12 cellular contexts compared by ENCODE assay signal in genomic region chr2:25401307-25402021, GRCh38. TPM values are rescaled to one million over a fixed set of nuclear protein-coding genes. Genes with fewer than 3 reads are reported as not detected.
DNase-seq lines count a peak whose midpoint lies in the region; ATAC-seq, FAIRE-seq and TF ChIP-seq lines count a peak whose summit lies in the region.
"Had no signal": no experiment of that assay in that cellular context is flagged by ENCODE, and none has a peak within 500 bp of the region (broad histone marks: within the 10 kb centered on the region; RNA-seq: fewer than 3 reads in every experiment).

No MANE protein-coding gene starts in this region.

- no peak overlapping the region for H2AFZ ChIP-seq in hepatocyte
- H2AFZ ChIP-seq in HepG2 (ENCODE audit: low read length) = no peak overlapping the region

- 84% methylated on average over 7 of the region's 7 CpGs for WGBS in hepatocyte (ENCODE audit: low lambda C conversion rate, missing lambda C conversion rate)
- WGBS in HepG2 (ENCODE audit: low lambda C conversion rate) = 87% methylated on average over 7 of the region's 7 CpGs

- H3K4me3 ChIP-seq in hepatocyte (no peak overlapping the region), HepG2 (replicated peaks in 1 of 3; ENCODE audit: insufficient read depth in 1 of 3, low read depth in 2 of 3, low read length in 3 of 3) (no peak overlapping the region), BE2C (ENCODE audit: low read depth, low read length) (no peak overlapping the region)
- H3K4me3 ChIP-seq: esophagus squamous epithelium, K562 had no signal

- intact Hi-C loops in HepG2 (cut with micrococcal nuclease; ENCODE audit: unreplicated experiment) = no loop called here

- TF ChIP-seq CTCF in hepatocyte (IDR thresholded peaks at IDR 0.05; ENCODE audit: poor library complexity) (no peak), HepG2 (CRISPR knock-in tag; IDR thresholded peaks at IDR 0.05) (no peak), BE2C (IDR thresholded peaks at IDR 0.05; ENCODE audit: low read depth, low read length) (no peak)

- no peaks in the 10 kb centered on the region for H3K36me3 ChIP-seq in hepatocyte (replicated peaks; ENCODE audit: insufficient read depth, low read depth)
- H3K36me3 ChIP-seq in HepG2 (replicated peaks in 1 of 2; ENCODE audit: control insufficient read depth in 1 of 2, insufficient read depth in 2 of 2, low read length in 2 of 2) = no peaks in the 10 kb centered on the region
- H3K36me3 ChIP-seq in BE2C = no peaks in the 10 kb centered on the region
- H3K36me3 ChIP-seq: esophagus squamous epithelium had no signal

- H3K79me2 ChIP-seq in hepatocyte = no peaks in the 10 kb centered on the region
- H3K79me2 ChIP-seq in HepG2 (ENCODE audit: insufficient read depth, low read length) = no peaks in the 10 kb centered on the region

- TF ChIP-seq EP300 in HepG2 (IDR thresholded peaks at IDR 0.05; ENCODE audit: low read depth in 2 of 2, low read length in 2 of 2) (no peak), HepG2 (CRISPR knock-in tag; IDR thresholded peaks at IDR 0.05; ENCODE audit: borderline replicate concordance) (no peak)

- POLR2A ChIA-PET in HepG2 (lab: Yijun Ruan, JAX) = no interaction called here

- no peak overlapping the region for H3K9ac ChIP-seq in HepG2 (ENCODE audit: insufficient read depth, low read depth, low read length)

- DNase-seq in DMS53 treated with DMSO at 0.1 percent for 48 hours (lab: John Stamatoyannopoulos, UW; ENCODE audit: unreplicated experiment) = peak; percentile 36
- DNase-seq in NCI-H1092 treated with DMSO at 0.1 percent for 48 hours (lab: John Stamatoyannopoulos, UW) = peak; percentile 96
- DNase-seq in NCI-H345 treated with DMSO at 0.1 percent for 48 hours (lab: John Stamatoyannopoulos, UW; ENCODE audit: unreplicated experiment) = peak; percentile 95
- no peak for DNase-seq in hepatocyte (ENCODE audit: low spot score)
- DNase-seq in HepG2 (ENCODE audit: low spot score) = no peak
- DNase-seq in HT-29 (ENCODE audit: low spot score) = no peak
- no peak for DNase-seq in BE2C
- DNase-seq: activated CD4-positive, alpha-beta memory T cell treated with anti-CD3 and anti-CD28 coated beads for 36 hours; activated naive CD4-positive, alpha-beta T cell treated with Interleukin-2 at 50 U/mL for 16 hours; esophagus squamous epithelium; stimulated activated CD4-positive, alpha-beta T cell treated with anti-CD3 and anti-CD28 coated beads, Interleukin-4, amount 100 ng/mL, for 24 hours had no signal

- H4K20me1 ChIP-seq in hepatocyte (ENCODE audit: insufficient read depth, poor library complexity, severe bottlenecking) (no peaks in the 10 kb centered on the region), HepG2 (ENCODE audit: insufficient read depth, low read length) (no peaks in the 10 kb centered on the region)

- no peak for TF ChIP-seq RAD21 in HepG2 (CRISPR knock-in tag; IDR thresholded peaks at IDR 0.05)

- BruUV-seq in HepG2 (replicated peaks; lab: Mats Ljungman, UMichigan) = no TSS peak

- H3K4me1 ChIP-seq in hepatocyte (ENCODE audit: insufficient read depth) (peaks cover 8% of the 10 kb centered on the region), HepG2 (ENCODE audit: insufficient read depth, low read length) (no peaks in the 10 kb centered on the region), BE2C (peaks cover 22% of the 10 kb centered on the region)
- H3K4me1 ChIP-seq: esophagus squamous epithelium had no signal

- no peak for TF ChIP-seq POLR2A in HepG2 (IDR thresholded peaks at IDR 0.05; ENCODE audit: insufficient read depth in 1 of 2, low read depth in 2 of 2, low read length in 2 of 2)

- H3K9me3 ChIP-seq in hepatocyte (ENCODE audit: low read depth) (no peaks in the 10 kb centered on the region), HepG2 (ENCODE audit: low read length) (no peaks in the 10 kb centered on the region), BE2C (no peaks in the 10 kb centered on the region)
- H3K9me3 ChIP-seq: esophagus squamous epithelium had no signal

- no peaks in the 10 kb centered on the region for H3K27me3 ChIP-seq in hepatocyte
- H3K27me3 ChIP-seq in HepG2 (ENCODE audit: control insufficient read depth in 1 of 2, insufficient read depth in 2 of 2, low read length in 2 of 2) = no peaks in the 10 kb centered on the region
- no peaks in the 10 kb centered on the region for H3K27me3 ChIP-seq in BE2C
- H3K27me3 ChIP-seq: esophagus squamous epithelium had no signal

- H3K4me2 ChIP-seq in hepatocyte (no peak overlapping the region), HepG2 (ENCODE audit: low read depth, low read length) (no peak overlapping the region)

- no peaks in the 10 kb centered on the region for H3K9me2 ChIP-seq in hepatocyte (replicated peaks; ENCODE audit: insufficient read depth)

- CTCF ChIA-PET in HepG2 (lab: Yijun Ruan, JAX; ENCODE audit: low intra/inter-chr PET ratio, low total read pairs) = no interaction called here

- ATAC-seq in HepG2 = no peak
- ATAC-seq: K562 had no signal

- in situ Hi-C loops in HepG2 (cut with HindIII; ENCODE audit: extremely low pct_ligation_motif_present, low pct_unique_long_range_greater_than_20kb) = no loop called here

- H3K27ac ChIP-seq in hepatocyte (peak overlapping the region; percentile 56), HepG2 (ENCODE audit: extremely low read length, insufficient read depth, low read length) (no peak overlapping the region)
- H3K27ac ChIP-seq: esophagus squamous epithelium had no signal

- no peak for FAIRE-seq in HepG2 (lab: Jason Lieb, UNC)
- FAIRE-seq: K562 had no signal

TF ChIP-seq in HepG2, 621 proteins besides CTCF, POLR2A, EP300 and RAD21 (continues in another document):
- TF ChIP-seq TIGD3 (CRISPR knock-in tag; IDR thresholded peaks at IDR 0.05; ENCODE audit: borderline replicate concordance) = no peak
- no peak for TF ChIP-seq ZNF362 (CRISPR knock-in tag; IDR thresholded peaks at IDR 0.05; ENCODE audit: borderline replicate concordance)
- TF ChIP-seq KAT7 (CRISPR knock-in tag; IDR thresholded peaks at IDR 0.05; ENCODE audit: borderline replicate concordance) = no peak
- TF ChIP-seq MAFG (CRISPR knock-in tag; IDR thresholded peaks at IDR 0.05) = no peak
- TF ChIP-seq ZNF652 (CRISPR knock-in tag; IDR thresholded peaks at IDR 0.05; ENCODE audit: borderline replicate concordance, low read depth) = no peak
- TF ChIP-seq RXRB (CRISPR knock-in tag; IDR thresholded peaks at IDR 0.05; ENCODE audit: borderline replicate concordance) = no peak
- TF ChIP-seq ZNF383 (CRISPR knock-in tag; IDR thresholded peaks at IDR 0.05; ENCODE audit: borderline replicate concordance) = no peak
- TF ChIP-seq ZMYM2 (CRISPR knock-in tag; IDR thresholded peaks at IDR 0.05) = no peak

RNA-seq across cellular contexts. Expression of gene DNMT3A, which starts 59.7 kb away (rescaled TPM):
- total RNA-seq in hepatocyte (43.8 and 49.5 TPM in 2 replicates), HepG2 (2016; rRNA removed; fragmentation: Illumina TruSeq; extraction: Trizol) (29.1 and 39.4 TPM in 2 replicates)
- polyA plus RNA-seq in hepatocyte (27.9 and 28.3 TPM in 2 replicates), HepG2 (2011; rRNA removed) (14.7 and 16.4 TPM in 2 replicates)
- 5.8 and 6.2 TPM in 2 replicates for total RNA-seq in HepG2 (2016; cell fraction: cytosol; rRNA removed; fragmentation: Illumina TruSeq; extraction: Trizol; ENCODE audit: low read depth)
- total RNA-seq in HepG2 (2016; cell fraction: insoluble cytoplasmic fraction; rRNA removed; fragmentation: Illumina TruSeq; extraction: Trizol) = 31.7 and 35.2 TPM in 2 replicates
- 15.9 and 18.0 TPM in 2 replicates for total RNA-seq in HepG2 (2016; cell fraction: membrane; rRNA removed; fragmentation: Illumina TruSeq; extraction: Trizol)
- total RNA-seq in HepG2 (2016; cell fraction: nucleus; rRNA removed; fragmentation: Illumina TruSeq; extraction: Trizol) = 35.9 and 36.0 TPM in 2 replicates
- 10.1 and 10.9 TPM in 2 replicates for polyA plus RNA-seq in HepG2 (2011; cell fraction: cytosol; rRNA removed)
- 45.7 and 53.5 TPM in 2 replicates for polyA plus RNA-seq in HepG2 (2011; cell fraction: nucleus; rRNA removed)
- polyA plus RNA-seq in HepG2 (2012) = 25.9 and 28.5 TPM in 2 replicates
- 4.3 and 5.0 TPM in 2 replicates for polyA plus RNA-seq in HepG2 (2016; cell fraction: cytosol; fragmentation: Illumina TruSeq; extraction: Trizol; ENCODE audit: low read depth)
- polyA plus RNA-seq in HepG2 (2016; cell fraction: insoluble cytoplasmic fraction; fragmentation: Illumina TruSeq; extraction: Trizol; ENCODE audit: low read depth) = 43.9 and 48.4 TPM in 2 replicates
- 10.6 and 11.7 TPM in 2 replicates for polyA plus RNA-seq in HepG2 (2016; cell fraction: membrane; fragmentation: Illumina TruSeq; extraction: Trizol; ENCODE audit: low read depth)
- polyA plus RNA-seq in HepG2 (2016; cell fraction: nucleus; fragmentation: Illumina TruSeq; extraction: Trizol; ENCODE audit: insufficient read depth, low read depth) = 105 and 111 TPM in 2 replicates
- 11.0 and 59.1 TPM in 2 replicates for polyA minus RNA-seq in HepG2 (2011; rRNA and poly(A)+ RNA removed; ENCODE audit: low replicate concordance)
- polyA minus RNA-seq in HepG2 (2011; cell fraction: cytosol; rRNA and poly(A)+ RNA removed) = 17.0 and 17.9 TPM in 2 replicates
- polyA minus RNA-seq in HepG2 (2011; cell fraction: nucleus; rRNA and poly(A)+ RNA removed) = 33.1 and 38.8 TPM in 2 replicates
- total RNA-seq in HT-29 (2014; rRNA removed; shearing (Covaris generic)) = 10.8 and 11.3 TPM in 2 replicates
- 107 TPM for polyA plus RNA-seq in BE2C (2012; ENCODE audit: insufficient read depth, insufficient read length, low read depth)

Comparison
In these comparisons a context has a peak if more than half of its experiments do, and no peak if none do; other contexts are left out.
1. DNase-seq: peak in DMS53 treated with DMSO at 0.1 percent for 48 hours (single experiment), NCI-H1092 treated with DMSO at 0.1 percent for 48 hours (single experiment) and NCI-H345 treated with DMSO at 0.1 percent for 48 hours (single experiment); none in hepatocyte (single experiment), HepG2 (single experiment), HT-29 (single experiment) and BE2C (single experiment).